Comparison of ENCODE assay signal across 30 cellular contexts in genomic region chrX:119624951-119625668, GRCh38. TPM values are rescaled to one million over a fixed set of nuclear protein-coding genes. Genes with fewer than 3 reads are reported as not detected.
DNase-seq lines count a peak whose midpoint lies in the region; ATAC-seq, FAIRE-seq and TF ChIP-seq lines count a peak whose summit lies in the region.
"Had no signal": no experiment of that assay in that cellular context is flagged by ENCODE, and none has a peak within 500 bp of the region (broad histone marks: within the 10 kb centered on the region; RNA-seq: fewer than 3 reads in every experiment).

No MANE protein-coding gene starts in this region.

- peak; percentile 46 for FAIRE-seq in GM12892 (lab: Jason Lieb, UNC)
- FAIRE-seq: A204.1, TTC549 had no signal

- POLR2A ChIA-PET in activated CD8-positive, alpha-beta T cell treated with anti-CD3 and anti-CD28 coated beads for 36 hours (lab: Charles Lee), result no interaction called here
- POLR2A ChIA-PET in activated CD8-positive, alpha-beta T cell treated with anti-CD3 and anti-CD28 coated beads, Interleukin-2, amount 10 ng/mL, durations not matched to agents 7 days and 5 days (lab: Charles Lee), result no interaction called here
- POLR2A ChIA-PET in activated naive CD8-positive, alpha-beta T cell treated with anti-CD3 and anti-CD28 coated beads, Interleukin-2, amount 10 ng/mL, durations not matched to agents 7 days and 5 days (lab: Charles Lee), result no interaction called here

- H3K4me3 ChIP-seq in neutrophil (ENCODE audit: low read depth in 1 of 2, low read length in 1 of 2), result no peak overlapping the region
- H3K4me3 ChIP-seq: body of pancreas, left ventricle myocardium inferior had no signal

- no peak for TF ChIP-seq POLR2A in GM12892 (IDR thresholded peaks at IDR 0.05; ENCODE audit: low read depth, low read length)

- DNase-seq in activated CD8-positive, alpha-beta T cell treated with anti-CD3 and anti-CD28 coated beads for 36 hours, result no peak
- DNase-seq in activated CD8-positive, alpha-beta T cell treated with anti-CD3 and anti-CD28 coated beads, Interleukin-2, amount 10 ng/mL, durations not matched to agents 7 days and 5 days, result no peak
- DNase-seq in GM12892 (ENCODE audit: insufficient read length) (no peak), NCI-H2081 treated with DMSO at 0.1 percent for 48 hours (lab: John Stamatoyannopoulos, UW) (no peak), foreskin melanocyte (no peak), AG08396 (ENCODE audit: low spot score) (no peak)
- no peak for DNase-seq in activated naive CD8-positive, alpha-beta T cell treated with anti-CD3 and anti-CD28 coated beads, Interleukin-2, amount 10 ng/mL, durations not matched to agents 7 days and 5 days
- DNase-seq: activated CD4-positive, alpha-beta T cell treated with anti-CD3 and anti-CD28 coated beads, Interleukin-2, amount 50 U/mL, for 48 hours; activated effector memory CD4-positive, alpha-beta T cell treated with anti-CD3 and anti-CD28 coated beads, Interleukin-2, amount 50 U/mL, for 16 hours; activated T-cell treated with anti-CD3 and anti-CD28 coated beads for 4 hours; AML-193; body of pancreas; DMS 273 treated with DMSO at 0.1 percent for 48 hours; GOT3; IMR-90; islet precursor cell; left ventricle myocardium inferior; NCI-H1092 treated with DMSO at 0.1 percent for 48 hours; NCI-H1930; NCI-H526; NK-92 treated with Interleukin-12 subunit alpha and Interleukin-12 subunit beta, amount 100 ng/mL, for 24 hours; PC-3; stimulated activated CD4-positive, alpha-beta T cell treated with anti-CD3 and anti-CD28 coated beads, Interleukin-4, amount 100 ng/mL, for 1 hour; substantia nigra; trophoblast cell had no signal

- CTCF ChIA-PET in activated CD8-positive, alpha-beta T cell treated with anti-CD3 and anti-CD28 coated beads for 36 hours (lab: Charles Lee), result interaction anchor here (1.6 to 2.2 kb wide), 2 partner anchors 15 to 105 kb away, joined by 4 to 5 read pairs; no protein-coding TSS in a partner anchor
- CTCF ChIA-PET in activated CD8-positive, alpha-beta T cell treated with anti-CD3 and anti-CD28 coated beads, Interleukin-2, amount 10 ng/mL, durations not matched to agents 7 days and 5 days (lab: Charles Lee), result interaction anchor here (1.1 to 2.2 kb wide), 2 partner anchors 15 to 105 kb away, joined by 3 to 9 read pairs; no protein-coding TSS in a partner anchor

- H3K36me3 ChIP-seq in neutrophil, result peaks cover 12% of the 10 kb centered on the region
- H3K36me3 ChIP-seq: left ventricle myocardium inferior had no signal

- no peak for ATAC-seq in activated CD8-positive, alpha-beta T cell treated with anti-CD3 and anti-CD28 coated beads for 36 hours
- no peak for ATAC-seq in activated CD8-positive, alpha-beta T cell treated with anti-CD3 and anti-CD28 coated beads, Interleukin-2, amount 10 ng/mL, durations not matched to agents 7 days and 5 days
- ATAC-seq in activated naive CD8-positive, alpha-beta T cell treated with anti-CD3 and anti-CD28 coated beads, Interleukin-2, amount 10 ng/mL, durations not matched to agents 7 days and 5 days (ENCODE audit: low read depth), result no peak
- ATAC-seq: body of pancreas, esophagus mucosa, PC-3 had no signal

- H3K27me3 Mint-ChIP-seq in activated CD8-positive, alpha-beta T cell treated with anti-CD3 and anti-CD28 coated beads for 36 hours, result no peaks in the 10 kb centered on the region
- no peaks in the 10 kb centered on the region for H3K27me3 Mint-ChIP-seq in activated CD8-positive, alpha-beta T cell treated with anti-CD3 and anti-CD28 coated beads, Interleukin-2, amount 10 ng/mL, durations not matched to agents 7 days and 5 days (ENCODE audit: low read depth)
- no peaks in the 10 kb centered on the region for H3K27me3 Mint-ChIP-seq in activated naive CD8-positive, alpha-beta T cell treated with anti-CD3 and anti-CD28 coated beads, Interleukin-2, amount 10 ng/mL, durations not matched to agents 7 days and 5 days
- H3K27me3 Mint-ChIP-seq: dendritic cell treated with granulocyte-macrophage colony-stimulating factor and Interleukin-4, amounts not matched to agents 40 ng/mL and 50 ng/mL, for 4 days had no signal

- peaks cover 8 to 15% of the 10 kb centered on the region in 2 experiments for H3K4me1 ChIP-seq in neutrophil (ENCODE audit: control insufficient read depth in 1 of 2, insufficient read depth in 1 of 2, low read depth in 1 of 2, low read length in 1 of 2)
- H3K4me1 ChIP-seq: body of pancreas, left ventricle myocardium inferior had no signal

- H3K9me3 Mint-ChIP-seq in activated CD8-positive, alpha-beta T cell treated with anti-CD3 and anti-CD28 coated beads for 36 hours, result no peaks in the 10 kb centered on the region
- no peaks in the 10 kb centered on the region for H3K9me3 Mint-ChIP-seq in activated CD8-positive, alpha-beta T cell treated with anti-CD3 and anti-CD28 coated beads, Interleukin-2, amount 10 ng/mL, durations not matched to agents 7 days and 5 days (ENCODE audit: insufficient read depth)
- no peaks in the 10 kb centered on the region for H3K9me3 Mint-ChIP-seq in activated naive CD8-positive, alpha-beta T cell treated with anti-CD3 and anti-CD28 coated beads, Interleukin-2, amount 10 ng/mL, durations not matched to agents 7 days and 5 days
- H3K9me3 Mint-ChIP-seq: dendritic cell treated with granulocyte-macrophage colony-stimulating factor and Interleukin-4, amounts not matched to agents 40 ng/mL and 50 ng/mL, for 4 days had no signal

- H3K36me3 Mint-ChIP-seq in activated CD8-positive, alpha-beta T cell treated with anti-CD3 and anti-CD28 coated beads for 36 hours (ENCODE audit: low read depth), result peaks cover 19% of the 10 kb centered on the region
- H3K36me3 Mint-ChIP-seq in activated CD8-positive, alpha-beta T cell treated with anti-CD3 and anti-CD28 coated beads, Interleukin-2, amount 10 ng/mL, durations not matched to agents 7 days and 5 days (ENCODE audit: low read depth), result peaks cover 31% of the 10 kb centered on the region
- H3K36me3 Mint-ChIP-seq in activated naive CD8-positive, alpha-beta T cell treated with anti-CD3 and anti-CD28 coated beads, Interleukin-2, amount 10 ng/mL, durations not matched to agents 7 days and 5 days, result peaks cover 12% of the 10 kb centered on the region

- no peaks in the 10 kb centered on the region for H3K4me1 Mint-ChIP-seq in activated CD8-positive, alpha-beta T cell treated with anti-CD3 and anti-CD28 coated beads for 36 hours (ENCODE audit: low read depth)
- H3K4me1 Mint-ChIP-seq in activated CD8-positive, alpha-beta T cell treated with anti-CD3 and anti-CD28 coated beads, Interleukin-2, amount 10 ng/mL, durations not matched to agents 7 days and 5 days (ENCODE audit: low read depth), result peaks cover 2% of the 10 kb centered on the region
- H3K4me1 Mint-ChIP-seq in activated naive CD8-positive, alpha-beta T cell treated with anti-CD3 and anti-CD28 coated beads, Interleukin-2, amount 10 ng/mL, durations not matched to agents 7 days and 5 days, result no peaks in the 10 kb centered on the region

- H3K4me3 Mint-ChIP-seq in activated CD8-positive, alpha-beta T cell treated with anti-CD3 and anti-CD28 coated beads for 36 hours, result no peak overlapping the region
- H3K4me3 Mint-ChIP-seq in activated CD8-positive, alpha-beta T cell treated with anti-CD3 and anti-CD28 coated beads, Interleukin-2, amount 10 ng/mL, durations not matched to agents 7 days and 5 days, result no peak overlapping the region
- H3K4me3 Mint-ChIP-seq in activated naive CD8-positive, alpha-beta T cell treated with anti-CD3 and anti-CD28 coated beads, Interleukin-2, amount 10 ng/mL, durations not matched to agents 7 days and 5 days, result no peak overlapping the region
- H3K4me3 Mint-ChIP-seq: dendritic cell treated with granulocyte-macrophage colony-stimulating factor and Interleukin-4, amounts not matched to agents 40 ng/mL and 50 ng/mL, for 4 days had no signal

- H3K27ac Mint-ChIP-seq in activated CD8-positive, alpha-beta T cell treated with anti-CD3 and anti-CD28 coated beads for 36 hours, result peak overlapping the region; percentile 66
- H3K27ac Mint-ChIP-seq in activated CD8-positive, alpha-beta T cell treated with anti-CD3 and anti-CD28 coated beads, Interleukin-2, amount 10 ng/mL, durations not matched to agents 7 days and 5 days, result no peak overlapping the region
- peak overlapping the region; percentile 42 for H3K27ac Mint-ChIP-seq in activated naive CD8-positive, alpha-beta T cell treated with anti-CD3 and anti-CD28 coated beads, Interleukin-2, amount 10 ng/mL, durations not matched to agents 7 days and 5 days
- H3K27ac Mint-ChIP-seq: dendritic cell treated with granulocyte-macrophage colony-stimulating factor and Interleukin-4, amounts not matched to agents 40 ng/mL and 50 ng/mL, for 4 days had no signal

- H3K27me3 ChIP-seq in neutrophil, result no peaks in the 10 kb centered on the region
- H3K27me3 ChIP-seq: body of pancreas had no signal

- intact Hi-C loops in activated CD8-positive, alpha-beta T cell treated with anti-CD3 and anti-CD28 coated beads for 36 hours (cut with micrococcal nuclease), result no loop called here

- TF ChIP-seq CTCF in activated CD8-positive, alpha-beta T cell treated with anti-CD3 and anti-CD28 coated beads for 36 hours (IDR thresholded peaks at IDR 0.05), result no peak
- TF ChIP-seq CTCF in neutrophil (IDR thresholded peaks at IDR 0.05), result no peak

- H3K9me3 ChIP-seq in neutrophil, result no peaks in the 10 kb centered on the region
- H3K9me3 ChIP-seq: body of pancreas, left ventricle myocardium inferior had no signal

- H3K27ac ChIP-seq in neutrophil, result peak overlapping the region; percentile 61
- H3K27ac ChIP-seq: body of pancreas, left ventricle myocardium inferior had no signal

RNA-seq across cellular contexts. Expression of gene NKRF, which starts 18.9 kb away (rescaled TPM):
- total RNA-seq in activated CD8-positive, alpha-beta T cell treated with anti-CD3 and anti-CD28 coated beads for 36 hours, result 10 to 100 TPM; 22.3 to 23.5 TPM
- total RNA-seq in activated CD8-positive, alpha-beta T cell treated with anti-CD3 and anti-CD28 coated beads, Interleukin-2, amount 10 ng/mL, durations not matched to agents 7 days and 5 days, result 10 to 100 TPM; 16.3 to 18.4 TPM
- 12.5 TPM for polyA plus RNA-seq in GM12892 (2012; ENCODE audit: missing spikeins)
- total RNA-seq in activated naive CD8-positive, alpha-beta T cell treated with anti-CD3 and anti-CD28 coated beads, Interleukin-2, amount 10 ng/mL, durations not matched to agents 7 days and 5 days, result 10 to 100 TPM; 14.3 to 14.4 TPM

RNA-seq across cellular contexts. Expression of gene UBE2A, which starts 50.7 kb away (rescaled TPM):
- total RNA-seq in activated CD8-positive, alpha-beta T cell treated with anti-CD3 and anti-CD28 coated beads for 36 hours, result 10 to 100 TPM; 50.9 to 52.4 TPM
- 10 to 100 TPM; 91.8 to 93.9 TPM for total RNA-seq in activated CD8-positive, alpha-beta T cell treated with anti-CD3 and anti-CD28 coated beads, Interleukin-2, amount 10 ng/mL, durations not matched to agents 7 days and 5 days
- 55.3 TPM for polyA plus RNA-seq in GM12892 (2012; ENCODE audit: missing spikeins)
- 10 to 100 TPM; 72.5 to 73.5 TPM for total RNA-seq in activated naive CD8-positive, alpha-beta T cell treated with anti-CD3 and anti-CD28 coated beads, Interleukin-2, amount 10 ng/mL, durations not matched to agents 7 days and 5 days

RNA-seq across cellular contexts. Expression of gene STEEP1, which starts 59.9 kb away (rescaled TPM):
- total RNA-seq in activated CD8-positive, alpha-beta T cell treated with anti-CD3 and anti-CD28 coated beads for 36 hours, result 10 to 100 TPM; 18.2 to 19.2 TPM
- 10 to 100 TPM; 20.2 to 20.5 TPM for total RNA-seq in activated CD8-positive, alpha-beta T cell treated with anti-CD3 and anti-CD28 coated beads, Interleukin-2, amount 10 ng/mL, durations not matched to agents 7 days and 5 days
- polyA plus RNA-seq in GM12892 (2012; ENCODE audit: missing spikeins), result 21.6 TPM
- 10 to 100 TPM; 19.6 to 19.9 TPM for total RNA-seq in activated naive CD8-positive, alpha-beta T cell treated with anti-CD3 and anti-CD28 coated beads, Interleukin-2, amount 10 ng/mL, durations not matched to agents 7 days and 5 days
